Comparison of ENCODE assay signal across 8 cellular contexts in the genomic region with DNA sequence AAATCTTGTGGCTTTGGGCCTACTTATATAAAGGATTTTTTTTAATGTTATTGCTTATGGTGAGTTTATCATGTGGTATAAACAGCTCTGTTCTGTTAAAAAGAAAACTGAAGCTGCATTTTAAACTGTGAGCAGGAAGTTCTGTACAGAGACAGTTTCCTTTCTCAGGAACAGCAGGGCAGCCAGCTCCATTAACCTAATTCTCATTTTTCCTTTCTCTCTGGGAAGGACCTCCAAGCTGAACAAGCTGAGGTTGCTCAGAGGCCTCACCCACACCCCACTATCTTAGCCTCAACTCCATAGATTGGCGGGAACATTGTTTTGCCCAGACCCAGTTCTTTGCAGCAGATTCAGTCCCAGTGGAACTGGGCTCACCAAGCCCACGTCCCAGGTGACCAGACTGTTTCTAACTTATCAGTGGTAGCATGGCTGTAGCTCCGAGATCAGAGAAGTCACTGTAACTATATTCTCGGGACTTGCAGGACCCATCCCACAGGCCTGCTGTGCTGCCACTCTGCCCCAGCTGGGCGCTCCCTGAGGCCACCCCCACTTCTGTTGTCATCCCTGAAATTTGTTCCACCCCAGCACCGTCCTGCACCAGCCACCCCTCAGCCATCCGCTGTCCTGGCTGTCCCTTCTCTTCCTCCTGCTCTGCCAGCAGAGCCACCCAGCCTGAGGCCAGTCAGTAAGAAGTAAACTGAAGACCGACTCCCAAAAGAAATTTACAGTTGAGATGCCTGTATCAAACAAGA. TPM values are rescaled to one million over a fixed set of nuclear protein-coding genes. Genes with fewer than 3 reads are reported as not detected.
A peak's percentile ranks its signal among the peaks of the same experiment; 100 is the strongest.
DNase-seq lines count a peak whose midpoint lies in the region; ATAC-seq, FAIRE-seq and TF ChIP-seq lines count a peak whose summit lies in the region.
"Had no signal": no experiment of that assay in that cellular context is flagged by ENCODE, and none has a peak within 500 bp of the region (broad histone marks: within the 10 kb centered on the region; RNA-seq: fewer than 3 reads in every experiment).

No MANE protein-coding gene starts in this region.

- H3K36me3 Mint-ChIP-seq in GM23338 (ENCODE audit: low read depth): peaks cover 8% of the 10 kb centered on the region
- peaks cover 2% of the 10 kb centered on the region for H3K36me3 Mint-ChIP-seq in activated T-helper 1 cell treated with anti-CD3 and anti-CD28 coated beads, Interleukin-12 subunit alpha, Interleukin-12 subunit beta, Interleukin-2, Interleukin-4 antibody, amounts not matched to agents 30 ng/mL and 10 ng/mL and 1 ng/mL, durations not matched to agents 14 hours and 24 hours and 36 hours (ENCODE audit: low read depth)

- no peaks in the 10 kb centered on the region for H4K20me1 ChIP-seq in GM23338 (replicated peaks; ENCODE audit: insufficient read depth)

- H3K9me3 Mint-ChIP-seq in GM23338: no peaks in the 10 kb centered on the region
- H3K9me3 Mint-ChIP-seq in activated T-helper 1 cell treated with anti-CD3 and anti-CD28 coated beads, Interleukin-12 subunit alpha, Interleukin-12 subunit beta, Interleukin-2, Interleukin-4 antibody, amounts not matched to agents 30 ng/mL and 10 ng/mL and 1 ng/mL, durations not matched to agents 14 hours and 24 hours and 36 hours: peaks cover 3% of the 10 kb centered on the region

- FAIRE-seq in kidney (lab: Jason Lieb, UNC): no peak

- no peaks in the 10 kb centered on the region for H3K9me3 ChIP-seq in kidney (ENCODE audit: control insufficient read depth in 1 of 2, low read length in 2 of 2)

- H3K4me3 Mint-ChIP-seq in GM23338: no peak overlapping the region
- no peak overlapping the region for H3K4me3 Mint-ChIP-seq in activated T-helper 1 cell treated with anti-CD3 and anti-CD28 coated beads, Interleukin-12 subunit alpha, Interleukin-12 subunit beta, Interleukin-2, Interleukin-4 antibody, amounts not matched to agents 30 ng/mL and 10 ng/mL and 1 ng/mL, durations not matched to agents 14 hours and 24 hours and 36 hours

- peak overlapping the region; percentile 69 for H3K27ac Mint-ChIP-seq in GM23338
- H3K27ac Mint-ChIP-seq in activated T-helper 1 cell treated with anti-CD3 and anti-CD28 coated beads, Interleukin-12 subunit alpha, Interleukin-12 subunit beta, Interleukin-2, Interleukin-4 antibody, amounts not matched to agents 30 ng/mL and 10 ng/mL and 1 ng/mL, durations not matched to agents 14 hours and 24 hours and 36 hours: peak overlapping the region; percentile 63

- H3K27me3 ChIP-seq in GM23338 (ENCODE audit: insufficient read depth): no peaks in the 10 kb centered on the region

- H3K4me1 Mint-ChIP-seq in GM23338: peaks cover 31% of the 10 kb centered on the region
- peaks cover 25% of the 10 kb centered on the region for H3K4me1 Mint-ChIP-seq in activated T-helper 1 cell treated with anti-CD3 and anti-CD28 coated beads, Interleukin-12 subunit alpha, Interleukin-12 subunit beta, Interleukin-2, Interleukin-4 antibody, amounts not matched to agents 30 ng/mL and 10 ng/mL and 1 ng/mL, durations not matched to agents 14 hours and 24 hours and 36 hours (ENCODE audit: low read depth)

- no peak overlapping the region for H2AFZ ChIP-seq in GM23338

- H3K27me3 Mint-ChIP-seq in GM23338 (ENCODE audit: insufficient read depth, low read depth, poor library complexity): peaks cover 8% of the 10 kb centered on the region
- H3K27me3 Mint-ChIP-seq in activated T-helper 1 cell treated with anti-CD3 and anti-CD28 coated beads, Interleukin-12 subunit alpha, Interleukin-12 subunit beta, Interleukin-2, Interleukin-4 antibody, amounts not matched to agents 30 ng/mL and 10 ng/mL and 1 ng/mL, durations not matched to agents 14 hours and 24 hours and 36 hours (ENCODE audit: insufficient read depth): no peaks in the 10 kb centered on the region

- H3K4me3 ChIP-seq in GM23338: no peak overlapping the region
- no peak overlapping the region for H3K4me3 ChIP-seq in kidney (ENCODE audit: low read length in 2 of 2)

- no peaks in the 10 kb centered on the region for H3F3A ChIP-seq in GM23338 (replicated peaks; ENCODE audit: low read depth)

- H3K4me1 ChIP-seq in GM23338 (ENCODE audit: insufficient read depth) (peaks cover 28% of the 10 kb centered on the region), kidney (ENCODE audit: control insufficient read depth in 1 of 2, insufficient read depth in 1 of 2, low read depth in 1 of 2, low read length in 2 of 2) (peaks cover 23 to 41% of the 10 kb centered on the region in 2 donors)

- no peak for ATAC-seq in GM23338
- no peak for ATAC-seq in HG03045 (IDR thresholded peaks at IDR 0.05; ENCODE audit: unreplicated experiment)

- peak overlapping the region; percentile 51; the same call in 1 of the 2 replicates for H3K27ac ChIP-seq in GM23338 (ENCODE audit: low read depth)
- H3K27ac ChIP-seq in kidney (ENCODE audit: low read depth in 2 of 2, low read length in 2 of 2): peak overlapping the region; percentile 71 to 75
- peak overlapping the region; percentile 52 for H3K27ac ChIP-seq in substantia nigra (ENCODE audit: low read depth, low read length, poor library complexity, severe bottlenecking)

- no peaks in the 10 kb centered on the region for H3K36me3 ChIP-seq in GM23338 (ENCODE audit: insufficient read depth)
- peaks cover 0 to 4% of the 10 kb centered on the region in 2 donors for H3K36me3 ChIP-seq in kidney (ENCODE audit: control insufficient read depth in 1 of 2, insufficient read depth in 2 of 2, low read length in 2 of 2)

- TF ChIP-seq CTCF in GM23338 (conservative IDR thresholded peaks at IDR 0.05; ENCODE audit: low read depth in 2 of 2) (no peak), kidney (IDR thresholded peaks at IDR 0.05; ENCODE audit: borderline replicate concordance, extremely low read depth, insufficient read depth) (no peak)

- H3K9ac ChIP-seq in kidney (ENCODE audit: low read length in 2 of 2): peak overlapping the region in 1 of 2 donors; percentile 47

- no peaks in the 10 kb centered on the region for H3K9me2 ChIP-seq in GM23338 (ENCODE audit: insufficient read depth)

- DNase-seq in GM23338 (ENCODE audit: low spot score) (no peak), kidney (no peak), substantia nigra (lab: John Stamatoyannopoulos, UW) (no peak), NCI-H1436 (lab: John Stamatoyannopoulos, UW) (no peak), GM03348 (ENCODE audit: low spot score) (no peak)
- no peak for DNase-seq in activated T-helper 1 cell treated with anti-CD3 and anti-CD28 coated beads, Interleukin-12 subunit alpha, Interleukin-12 subunit beta, Interleukin-2, Interleukin-4 antibody, amounts not matched to agents 30 ng/mL and 10 ng/mL and 1 ng/mL, durations not matched to agents 14 hours and 24 hours and 36 hours (ENCODE audit: low spot score)
- DNase-seq: mesendoderm had no signal

- intact Hi-C loops in activated T-helper 1 cell treated with anti-CD3 and anti-CD28 coated beads, Interleukin-12 subunit alpha, Interleukin-12 subunit beta, Interleukin-2, Interleukin-4 antibody, amounts not matched to agents 30 ng/mL and 10 ng/mL and 1 ng/mL, durations not matched to agents 14 hours and 24 hours and 36 hours (cut with micrococcal nuclease): no loop called here
- intact Hi-C loops in kidney (cut with DNase I): no loop called here

- 0 out of 2 replicates have a peak overlapping the region, but pooled peaks have one; percentile 8 for H3K4me2 ChIP-seq in GM23338

- no peaks in the 10 kb centered on the region for H3K79me2 ChIP-seq in GM23338 (replicated peaks; ENCODE audit: insufficient read depth)

TF ChIP-seq in GM23338, 12 proteins besides CTCF, POLR2A, EP300 and RAD21 (continues in another document):
- TF ChIP-seq ZNF331 (CRISPR knock-in tag; IDR thresholded peaks at IDR 0.05; ENCODE audit: low read depth) (no peak), STAT1 (IDR thresholded peaks at IDR 0.05; ENCODE audit: unreplicated experiment) (no peak), NANOG (IDR thresholded peaks at IDR 0.05; ENCODE audit: borderline replicate concordance) (no peak), JUNB (IDR thresholded peaks at IDR 0.05; ENCODE audit: unreplicated experiment) (no peak)

RNA-seq across cellular contexts. Expression of a gene that starts 33.2 kb away (rescaled TPM):
- total RNA-seq in GM23338 (2014; rRNA removed; shearing (Covaris generic)): 4.2 and 9.8 TPM in 2 replicates
- polyA plus RNA-seq in GM23338 (2016; fragmentation: Nextera tagmentation; extraction: Ambion mirVana) (2.7 and 3.4 TPM in 2 replicates), kidney (ENCODE audit: insufficient read depth, low read depth, low replicate concordance) (7.4 TPM)
- total RNA-seq in activated T-helper 1 cell treated with anti-CD3 and anti-CD28 coated beads, Interleukin-12 subunit alpha, Interleukin-12 subunit beta, Interleukin-2, Interleukin-4 antibody, amounts not matched to agents 30 ng/mL and 10 ng/mL and 1 ng/mL, durations not matched to agents 14 hours and 24 hours and 36 hours: 11.6 and 13.4 TPM in 2 replicates
- total RNA-seq in kidney: 7.6 TPM
